Comparison of ENCODE assay signal across 8 cellular contexts in the genomic region with DNA sequence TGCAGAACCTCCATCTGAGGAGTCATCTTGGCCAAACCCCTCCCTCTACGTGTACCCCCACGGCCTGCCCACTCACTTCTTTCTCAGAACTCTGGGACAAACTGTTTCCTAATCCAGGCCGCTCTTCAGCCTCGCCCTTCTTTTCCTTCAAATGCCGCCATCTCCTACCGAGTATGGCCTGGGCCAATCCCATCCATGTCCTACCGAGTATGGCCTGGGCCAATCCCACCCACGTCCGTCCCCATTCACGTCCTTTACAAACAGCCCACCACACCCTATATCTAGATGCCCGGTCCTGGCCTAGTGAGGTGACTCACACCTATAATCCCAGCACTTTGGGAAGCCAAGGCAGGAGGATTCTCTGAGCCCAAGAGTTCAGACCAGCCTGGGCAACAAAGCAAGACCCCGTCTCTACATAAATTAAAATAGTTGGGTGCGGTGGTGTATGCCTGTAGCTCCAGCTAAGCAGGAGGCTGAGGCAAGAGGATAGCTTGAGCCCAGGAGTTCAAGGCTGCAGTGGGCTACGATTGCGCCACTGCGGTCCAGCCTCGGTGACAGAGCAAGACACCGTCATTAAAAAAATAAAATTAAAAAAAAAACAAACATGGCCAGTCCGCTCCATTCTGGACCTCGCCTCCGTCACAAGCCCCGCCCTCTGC. TPM values are rescaled to one million over a fixed set of nuclear protein-coding genes. Genes with fewer than 3 reads are reported as not detected.
DNase-seq lines count a peak whose midpoint lies in the region; ATAC-seq, FAIRE-seq and TF ChIP-seq lines count a peak whose summit lies in the region.

No MANE protein-coding gene starts in this region.

- intact Hi-C loops in GM12878 (cut with micrococcal nuclease; ENCODE audit: unreplicated experiment): no loop called here

- POLR2A ChIA-PET in GM12878 (lab: Charles Lee): interaction anchor here (0.5 to 1.4 kb wide), 5 partner anchors 12 to 215 kb away, joined by 3 to 10 read pairs (median 4); partner anchors contain the start of genes CCDC9 and ZC3H4

- DNase-seq in activated T-cell treated with anti-CD3 and anti-CD28 coated beads, Interleukin-2, amount 50 U/mL, for 72 hours: no peak
- no peak for DNase-seq in activated T-cell treated with anti-CD3 and anti-CD28 coated beads for 4 hours
- DNase-seq in GM12878 (ENCODE audit: low read depth, low spot score): no peak
- no peak for DNase-seq in lung (ENCODE audit: low spot score)
- DNase-seq in type B pancreatic cell (ENCODE audit: extremely low spot score, unreplicated experiment): no peak
- no peak for DNase-seq in ACHN
- no peak for DNase-seq in LoVo (ENCODE audit: low spot score)
- DNase-seq in ureter (ENCODE audit: low spot score): no peak

- SMC1A ChIA-PET in GM12878 (lab: Charles Lee; ENCODE audit: uncharacterized antibody, unreplicated experiment): interaction anchor here (0.6 to 1.2 kb wide), 3 partner anchors 10 to 66 kb away, joined by 3 to 6 read pairs (median 4); partner anchors contain the start of gene ZC3H4

- H3K9me3 Mint-ChIP-seq in activated T-cell treated with anti-CD3 and anti-CD28 coated beads, Interleukin-2, amount 50 U/mL, for 72 hours: no peaks in the 10 kb centered on the region
- no peaks in the 10 kb centered on the region for H3K9me3 Mint-ChIP-seq in type B pancreatic cell

- no peak for TF ChIP-seq EP300 in GM12878 (IDR thresholded peaks at IDR 0.05; ENCODE audit: borderline replicate concordance in 1 of 2, control insufficient read depth in 1 of 2, low read depth in 2 of 2, low read length in 2 of 2)

- no peaks in the 10 kb centered on the region for H3K27me3 Mint-ChIP-seq in activated T-cell treated with anti-CD3 and anti-CD28 coated beads, Interleukin-2, amount 50 U/mL, for 72 hours (ENCODE audit: low read depth)
- no peaks in the 10 kb centered on the region for H3K27me3 Mint-ChIP-seq in type B pancreatic cell

- no peak for ATAC-seq in activated T-cell treated with anti-CD3 and anti-CD28 coated beads, Interleukin-2, amount 50 U/mL, for 72 hours (replicated peaks in 1 of 2)
- ATAC-seq in GM12878 (no peak), lung (ENCODE audit: insufficient read depth, low FRiP score) (no peak)

- H3K4me1 ChIP-seq in GM12878 (ENCODE audit: control insufficient read depth, insufficient read depth, low read length) (0 out of 2 replicates have a peak, but pooled peaks cover 5% of the 10 kb centered on the region), lung (ENCODE audit: control insufficient read depth in 2 of 2, insufficient read depth in 2 of 2, low read length in 2 of 2) (peaks cover 0 to 7% of the 10 kb centered on the region in 2 donors)

- no peaks in the 10 kb centered on the region for H3K36me3 ChIP-seq in GM12878 (ENCODE audit: control insufficient read depth in 2 of 2, insufficient read depth in 2 of 2, low read length in 1 of 2)
- peaks cover 0 to 8% of the 10 kb centered on the region in 2 donors for H3K36me3 ChIP-seq in lung (ENCODE audit: control insufficient read depth in 2 of 2, insufficient read depth in 2 of 2, low read length in 2 of 2)

- H3K27ac ChIP-seq in GM12878 (ENCODE audit: control insufficient read depth, insufficient read depth): no peak overlapping the region
- H3K27ac ChIP-seq in lung (ENCODE audit: low read depth in 1 of 2, low read length in 1 of 2): no peak overlapping the region

- H3K4me2 ChIP-seq in GM12878 (ENCODE audit: control insufficient read depth, insufficient read depth): peak overlapping the region; percentile 53

- H3K27ac Mint-ChIP-seq in activated T-cell treated with anti-CD3 and anti-CD28 coated beads, Interleukin-2, amount 50 U/mL, for 72 hours: peak overlapping the region; percentile 45
- peak overlapping the region; percentile 89 for H3K27ac Mint-ChIP-seq in type B pancreatic cell

- peaks cover 23% of the 10 kb centered on the region for H3K4me1 Mint-ChIP-seq in activated T-cell treated with anti-CD3 and anti-CD28 coated beads, Interleukin-2, amount 50 U/mL, for 72 hours (ENCODE audit: low read depth)
- peaks cover 8% of the 10 kb centered on the region for H3K4me1 Mint-ChIP-seq in type B pancreatic cell (ENCODE audit: unreplicated experiment)

- H3K79me2 ChIP-seq in GM12878 (ENCODE audit: control insufficient read depth, insufficient read depth, low read length): peaks cover 2% of the 10 kb centered on the region

- peak overlapping the region; percentile 95 for H2AFZ ChIP-seq in GM12878 (ENCODE audit: control insufficient read depth, low read depth, low read length)

- 73% methylated on average over 22 of the region's 22 CpGs for WGBS in GM12878 (ENCODE audit: insufficient coverage, insufficient replicate concordance, low lambda C conversion rate, missing lambda C conversion rate)
- WGBS in lung, 2 donors: 59 to 61% methylated on average over 22 of the region's 22 CpGs

- no TSS peak for BruUV-seq in GM12878 (replicated peaks; lab: Mats Ljungman, UMichigan)

- H3K4me3 ChIP-seq in GM12878 (peak overlapping the region; percentile 92), lung (peak overlapping the region; percentile 74)

- peak overlapping the region; percentile 87 to 99 for H3K4me3 Mint-ChIP-seq in activated T-cell treated with anti-CD3 and anti-CD28 coated beads, Interleukin-2, amount 50 U/mL, for 72 hours
- peak overlapping the region; percentile 100 for H3K4me3 Mint-ChIP-seq in type B pancreatic cell

- FAIRE-seq in GM12878 (lab: Jason Lieb, UNC): no peak

- TF ChIP-seq POLR2A in GM12878 (IDR thresholded peaks at IDR 0.05; ENCODE audit: low read depth, low read length): no peak

- no peaks in the 10 kb centered on the region for H3K9me3 ChIP-seq in GM12878 (replicated peaks; ENCODE audit: control insufficient read depth, insufficient read depth, low read length)
- no peaks in the 10 kb centered on the region for H3K9me3 ChIP-seq in lung (ENCODE audit: control insufficient read depth in 2 of 2, insufficient read depth in 1 of 2, low read length in 1 of 2)

- H3K36me3 Mint-ChIP-seq in activated T-cell treated with anti-CD3 and anti-CD28 coated beads, Interleukin-2, amount 50 U/mL, for 72 hours (ENCODE audit: insufficient read depth in 2 of 2): no peaks in the 10 kb centered on the region
- no peaks in the 10 kb centered on the region for H3K36me3 Mint-ChIP-seq in type B pancreatic cell

- CTCF ChIA-PET in GM12878 (lab: Yijun Ruan, JAX): interaction anchor here (0.6 to 1.2 kb wide), 11 partner anchors 9 to 301 kb away, joined by 3 to 6 read pairs (median 4); partner anchors contain the start of genes CCDC9 and ZC3H4

- H4K20me1 ChIP-seq in GM12878 (ENCODE audit: control insufficient read depth, insufficient read depth): no peaks in the 10 kb centered on the region

- RAD21 ChIA-PET in GM12878 (lab: Charles Lee; ENCODE audit: unreplicated experiment): interaction anchor here (0.5 to 1.2 kb wide), 5 partner anchors 11 to 197 kb away, joined by 3 to 6 read pairs (median 4); partner anchors contain the start of gene ZC3H4

- no peak overlapping the region for H3K9ac ChIP-seq in GM12878 (ENCODE audit: control insufficient read depth, insufficient read depth, low read length)

- in situ Hi-C loops in GM12878 (cut with MboI): no loop called here
- in situ Hi-C loops in ACHN (cut with HindIII; ENCODE audit: low pct_ligation_motif_present, low pct_unique_long_range_greater_than_20kb, low sequenced_read_pairs): no loop called here

- TF ChIP-seq CTCF in GM12878 (IDR thresholded peaks at IDR 0.05 in 2 of 3, conservative IDR thresholded peaks at IDR 0.05 in 1 of 3; ENCODE audit: control insufficient read depth in 2 of 3, extremely low read depth in 1 of 3, insufficient read depth in 1 of 3, low read depth in 3 of 3, low read length in 3 of 3) (no peak), lung (IDR thresholded peaks at IDR 0.05; ENCODE audit: control extremely low read depth, extremely low read depth) (no peak), type B pancreatic cell (conservative IDR thresholded peaks at IDR 0.05) (no peak)

- no peak for TF ChIP-seq RAD21 in GM12878 (IDR thresholded peaks at IDR 0.05; ENCODE audit: insufficient read depth, low read depth, low read length)

- H3K27me3 ChIP-seq in GM12878 (replicated peaks in 1 of 2; ENCODE audit: control insufficient read depth in 2 of 2, insufficient read depth in 2 of 2, low read length in 1 of 2) (no peaks in the 10 kb centered on the region), lung (ENCODE audit: control insufficient read depth, insufficient read depth) (no peaks in the 10 kb centered on the region)

RNA-seq across cellular contexts. Expression of gene TMEM160, which starts 1.0 kb away (rescaled TPM):
- 10 to 100 TPM; 30.8 TPM for total RNA-seq in activated T-cell treated with anti-CD3 and anti-CD28 coated beads, Interleukin-2, amount 50 U/mL, for 72 hours
- 1.7 and 2.8 TPM in 2 replicates for total RNA-seq in GM12878 (2013; cell fraction: nucleolus; rRNA removed)
- total RNA-seq in GM12878 (2014; rRNA removed) (77.3 and 83.3 TPM in 2 replicates), GM12878 (2014; rRNA removed; fragmentation: Illumina TruSeq; extraction: Trizol) (2.0 and 2.4 TPM in 2 replicates), GM12878 (2021) (61.8 and 63.4 TPM in 2 replicates), lung (10 to 100 TPM; 12.4 to 42.4 TPM), type B pancreatic cell (ENCODE audit: low replicate concordance) (28.4 and 37.3 TPM in 2 replicates), ureter (15.5 TPM)
- 3.7 TPM for polyA plus RNA-seq in GM12878 (2011; ENCODE audit: low read depth)
- polyA plus RNA-seq in GM12878 (2011; rRNA removed) (4.2 and 15.2 TPM in 2 replicates), GM12878 (2014; fragmentation: Illumina TruSeq; extraction: Trizol) (0.21 TPM in 1 of 2 replicates, not detected in the other), GM12878 (2014; fragmentation: Nextera tagmentation; extraction: Ambion mirVana) (under 1 TPM in 1 of 2 experiments, not detected in 1; 0.71 TPM), GM12878 (2014; rRNA removed) (78.5 and 94.8 TPM in 2 replicates), GM12878 (2016; fragmentation: Nextera tagmentation; extraction: Ambion mirVana) (100 to 1,000 TPM; 138 to 147 TPM), lung (10 to 100 TPM; 10.1 to 54.4 TPM)
- 47.8 and 76.9 TPM in 2 replicates for polyA plus RNA-seq in GM12878 (2011; cell fraction: cytosol; rRNA removed)
- 28.3 and 29.1 TPM in 2 replicates for polyA plus RNA-seq in GM12878 (2011; cell fraction: nucleus; rRNA removed)
- 27.5 and 29.0 TPM in 2 replicates for polyA plus RNA-seq in GM12878 (2012)
- 2.4 and 3.6 TPM in 2 replicates for polyA minus RNA-seq in GM12878 (2011; rRNA and poly(A)+ RNA removed)
- polyA minus RNA-seq in GM12878 (2011; cell fraction: cytosol; rRNA and poly(A)+ RNA removed): 8.8 and 9.9 TPM in 2 replicates
- 4.5 and 10.5 TPM in 2 replicates for polyA minus RNA-seq in GM12878 (2011; cell fraction: nucleus; rRNA and poly(A)+ RNA removed)

RNA-seq across cellular contexts. Expression of gene NPAS1, which starts 27.8 kb away (rescaled TPM):
- 1 to 10 TPM in 1 of 2 donors, under 1 TPM in 1; 0.55 to 1.1 TPM for total RNA-seq in activated T-cell treated with anti-CD3 and anti-CD28 coated beads, Interleukin-2, amount 50 U/mL, for 72 hours
- total RNA-seq in GM12878 (2013; cell fraction: nucleolus; rRNA removed): 0.78 TPM in 1 of 2 replicates, not detected in the other
- total RNA-seq in GM12878 (2014; rRNA removed) (0.17 TPM in 1 of 2 replicates, not detected in the other), GM12878 (2014; rRNA removed; fragmentation: Illumina TruSeq; extraction: Trizol) (not detected in 2 replicates), GM12878 (2021) (0.45 and 0.72 TPM in 2 replicates), lung (1 to 10 TPM in 1 of 2 donors, under 1 TPM in 1; 0.31 to 1.0 TPM), type B pancreatic cell (ENCODE audit: low replicate concordance) (3.6 and 6.6 TPM in 2 replicates), ureter (not detected)
- 0.28 TPM for polyA plus RNA-seq in GM12878 (2011; ENCODE audit: low read depth)
- polyA plus RNA-seq in GM12878 (2011; rRNA removed) (0.14 TPM in 1 of 2 replicates, not detected in the other), GM12878 (2014; fragmentation: Illumina TruSeq; extraction: Trizol) (0.18 TPM in 1 of 2 replicates, not detected in the other), GM12878 (2014; fragmentation: Nextera tagmentation; extraction: Ambion mirVana) (not detected), GM12878 (2014; rRNA removed) (0.51 and 0.88 TPM in 2 replicates), GM12878 (2016; fragmentation: Nextera tagmentation; extraction: Ambion mirVana) (under 1 TPM; 0.28 to 0.49 TPM), lung (1 to 10 TPM in 1 of 2 donors, under 1 TPM in 1; 0.35 to 1.2 TPM)
- polyA plus RNA-seq in GM12878 (2011; cell fraction: cytosol; rRNA removed): 0.42 and 1.7 TPM in 2 replicates
- 0.96 and 1.0 TPM in 2 replicates for polyA plus RNA-seq in GM12878 (2011; cell fraction: nucleus; rRNA removed)
- polyA plus RNA-seq in GM12878 (2012): 0.65 and 1.4 TPM in 2 replicates
- 0.31 TPM in 1 of 2 replicates, not detected in the other for polyA minus RNA-seq in GM12878 (2011; rRNA and poly(A)+ RNA removed)
- not detected in 2 replicates for polyA minus RNA-seq in GM12878 (2011; cell fraction: cytosol; rRNA and poly(A)+ RNA removed)
- not detected in 2 replicates for polyA minus RNA-seq in GM12878 (2011; cell fraction: nucleus; rRNA and poly(A)+ RNA removed)
